ENCODE assay signal across 8 cellular contexts in genomic region chr16:85055503-85056210, GRCh38. TPM values are rescaled to one million over a fixed set of nuclear protein-coding genes. Genes with fewer than 3 reads are reported as not detected.
A peak's percentile ranks its signal among the peaks of the same experiment; 100 is the strongest.
DNase-seq lines count a peak whose midpoint lies in the region; TF ChIP-seq lines count a peak whose summit lies in the region.

No MANE protein-coding gene starts in this region.

- DNase-seq in AG09309 (ENCODE audit: low read depth): peak; percentile 5
- DNase-seq in GM20000 (ENCODE audit: low spot score): peak; percentile 67
- DNase-seq in Jurkat, Clone E6-1 (ENCODE audit: low read depth, low spot score): peak; percentile 79
- peak; percentile 42 for DNase-seq in activated CD4-positive, alpha-beta T cell treated with anti-CD3 and anti-CD28 coated beads, Interleukin-2, amount 50 U/mL, for 1 hour
- peak in 6 of 10 donors; percentile 47 to 74 (median 55) for DNase-seq in dorsolateral prefrontal cortex
- DNase-seq in stimulated activated CD8-positive, alpha-beta memory T cell treated with anti-CD3 and anti-CD28 coated beads, Interleukin-7, amount 100 ng/mL, for 24 hours (ENCODE audit: low read depth): peak; percentile 41
- no peak for DNase-seq in NCI-H2227 treated with DMSO at 0.1 percent for 48 hours (lab: John Stamatoyannopoulos, UW)

- H3K27me3 ChIP-seq in dorsolateral prefrontal cortex: no peaks in the 10 kb centered on the region
- no peaks in the 10 kb centered on the region for H3K27me3 ChIP-seq in muscle layer of colon (ENCODE audit: control insufficient read depth in 1 of 2, insufficient read depth in 2 of 2, low read length in 2 of 2)

- H3K9me3 ChIP-seq in muscle layer of colon (ENCODE audit: low read length): no peaks in the 10 kb centered on the region

- peaks cover 16% of the 10 kb centered on the region for H3K4me1 ChIP-seq in muscle layer of colon (ENCODE audit: insufficient read depth, low read length)

- H3K27ac ChIP-seq in dorsolateral prefrontal cortex: peak overlapping the region in 55 of 59 donors; percentile 6 to 91 (median 69)
- H3K27ac ChIP-seq in muscle layer of colon (ENCODE audit: low read depth, low read length): peak overlapping the region; percentile 54

- TF ChIP-seq CTCF in AG09309 (IDR thresholded peaks at IDR 0.05; ENCODE audit: control insufficient read depth, insufficient read depth, low read depth, low read length, missing control alignments): no peak
- TF ChIP-seq CTCF in GM20000 (IDR thresholded peaks at IDR 0.05; ENCODE audit: extremely low read depth, missing control alignments): no peak
- peak in 1 of 56 donors; percentile 9 for TF ChIP-seq CTCF in dorsolateral prefrontal cortex (IDR thresholded peaks at IDR 0.05 in 54 of 56, conservative IDR thresholded peaks at IDR 0.05 in 2 of 56; ENCODE audit: low read depth in 1 of 56, partially characterized antibody in 56 of 56)

- intact Hi-C loops in dorsolateral prefrontal cortex (cut with DNase I): no loop called here

- no peaks in the 10 kb centered on the region for H3K36me3 ChIP-seq in muscle layer of colon (ENCODE audit: insufficient read depth, low read length)

- peak overlapping the region; percentile 32 for H3K9ac ChIP-seq in muscle layer of colon (ENCODE audit: low read length)

- H3K4me3 ChIP-seq in AG09309 (ENCODE audit: control insufficient read depth, low read depth, low read length) (peak overlapping the region; percentile 16), dorsolateral prefrontal cortex (peak overlapping the region in 47 of 59 donors; percentile 0 to 49 (median 26)), muscle layer of colon (ENCODE audit: low read depth in 1 of 2, low read length in 2 of 2) (peak overlapping the region; percentile 25 to 51)
- peak overlapping the region; percentile 37 for H3K4me3 ChIP-seq in Jurkat, Clone E6-1 (ENCODE audit: low read length)

RNA-seq across cellular contexts. Expression of gene KIAA0513, which starts 28.1 kb away (rescaled TPM):
- polyA plus RNA-seq in Jurkat, Clone E6-1 (2012; ENCODE audit: insufficient read depth, insufficient read length): 5.4 TPM
- 100 to 1,000 TPM in 119 of 120 experiments, 10 to 100 TPM in 1; 72.3 to 269 (median 208) TPM for total RNA-seq in dorsolateral prefrontal cortex

RNA-seq across cellular contexts. Expression of gene ZDHHC7, which starts 44.3 kb away (rescaled TPM):
- polyA plus RNA-seq in Jurkat, Clone E6-1 (2012; ENCODE audit: insufficient read depth, insufficient read length): 19.7 TPM
- total RNA-seq in dorsolateral prefrontal cortex: 10 to 100 TPM; 22.0 to 43.5 (median 31.1) TPM

RNA-seq across cellular contexts. Expression of gene CIBAR2, which starts 56.6 kb away (rescaled TPM):
- not detected for polyA plus RNA-seq in Jurkat, Clone E6-1 (2012; ENCODE audit: insufficient read depth, insufficient read length)
- under 1 TPM in 6 of 120 experiments, not detected in 114; 0.39 to 0.83 (median 0.59) TPM for total RNA-seq in dorsolateral prefrontal cortex
